In the genomic region with DNA sequence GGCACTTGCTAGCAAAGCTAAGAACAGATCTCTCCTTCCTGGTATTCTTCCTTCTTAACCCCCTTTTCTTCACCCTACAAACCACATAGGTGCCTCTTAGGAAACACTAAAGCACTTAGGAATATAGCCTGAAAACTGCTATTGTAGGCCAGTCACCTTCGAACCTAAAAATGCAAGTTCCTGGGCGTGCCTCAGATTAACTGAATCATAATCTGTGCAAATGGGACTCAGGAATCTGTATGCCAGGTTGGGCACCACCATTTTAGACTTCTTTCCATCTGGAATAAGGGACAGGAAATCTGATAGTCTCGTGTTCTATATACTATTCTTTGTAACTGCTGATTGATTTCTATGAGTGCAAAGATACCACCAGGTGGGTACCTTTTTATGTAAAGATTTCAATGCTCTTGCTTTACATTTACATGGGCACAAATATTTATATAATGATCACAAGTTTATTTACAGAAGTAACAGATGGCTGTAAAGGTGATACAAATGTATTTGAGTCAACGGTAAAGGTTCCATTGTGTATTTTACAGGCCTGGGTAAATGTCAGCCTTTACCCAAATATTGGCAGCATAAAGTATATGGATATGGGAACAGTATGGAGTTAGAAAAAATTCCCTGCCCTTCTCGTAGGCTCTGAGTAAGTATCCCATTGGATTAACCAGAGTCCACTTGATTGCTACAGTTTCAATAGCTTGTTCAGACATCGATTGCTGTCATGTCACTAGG, we compare ENCODE assay signal across 12 cellular contexts.
"Had no signal": no experiment of that assay in that cellular context is flagged by ENCODE, and none has a peak within 500 bp of the region (broad histone marks: within the 10 kb centered on the region; RNA-seq: fewer than 3 reads in every experiment).

No MANE protein-coding gene starts in this region.

- H3K36me3 ChIP-seq: colonic mucosa, gastrocnemius medialis, heart right ventricle, left lung, upper lobe of left lung had no signal

- H3K27me3 ChIP-seq: colonic mucosa, upper lobe of left lung had no signal

- H3K9me3 ChIP-seq: colonic mucosa, gastrocnemius medialis, heart right ventricle, left lung, upper lobe of left lung had no signal

- H3K4me3 ChIP-seq: colonic mucosa, gastrocnemius medialis, heart right ventricle, left lung, upper lobe of left lung had no signal

- ATAC-seq: gastrocnemius medialis, heart right ventricle, left lung had no signal

- DNase-seq: activated B cell treated with CpG ODN at 0.5 μM for 24 hours; activated CD4-positive, alpha-beta T cell treated with anti-CD3 and anti-CD28 coated beads, Interleukin-2, amount 50 U/mL, for 1 hour; caudate nucleus; colonic mucosa; effector CD8-positive, alpha-beta T cell; gastrocnemius medialis; heart right ventricle; islet precursor cell; left lung; stimulated activated CD4-positive, alpha-beta T cell treated with anti-CD3 and anti-CD28 coated beads, Interleukin-4, amount 100 ng/mL, for 1 hour; stimulated activated CD8-positive, alpha-beta memory T cell treated with anti-CD3 and anti-CD28 coated beads, Interleukin-4, amount 100 ng/mL, for 48 hours; upper lobe of left lung had no signal

- H3K27ac ChIP-seq: colonic mucosa, gastrocnemius medialis, heart right ventricle, left lung, upper lobe of left lung had no signal

- H3K4me1 ChIP-seq: colonic mucosa, left lung, upper lobe of left lung had no signal
